28 cellular contexts compared by ENCODE assay signal in genomic region chr20:54688476-54688875, GRCh38.
"Had no signal": no experiment of that assay in that cellular context is flagged by ENCODE, and none has a peak within 500 bp of the region (broad histone marks: within the 10 kb centered on the region; RNA-seq: fewer than 3 reads in every experiment).

No MANE protein-coding gene starts in this region.

- H3K4me3 ChIP-seq: adrenal gland, body of pancreas, esophagus muscularis mucosa, gastroesophageal sphincter, heart right ventricle, hepatocyte had no signal

- H3K9me3 ChIP-seq: adrenal gland, body of pancreas, esophagus muscularis mucosa, gastroesophageal sphincter, heart right ventricle had no signal

- H3K27ac ChIP-seq: adrenal gland, body of pancreas, esophagus muscularis mucosa, gastroesophageal sphincter, heart right ventricle, hepatocyte, WERI-Rb-1 had no signal

- DNase-seq: activated B cell treated with CpG ODN at 0.5 μM for 24 hours; activated CD4-positive, alpha-beta T cell treated with anti-CD3 and anti-CD28 coated beads for 48 hours; activated CD4-positive, alpha-beta T cell treated with anti-CD3 and anti-CD28 coated beads, Interleukin-2, amount 50 U/mL, for 1 hour; activated CD4-positive, alpha-beta T cell treated with anti-CD3 and anti-CD28 coated beads, Interleukin-2, amount 50 U/mL, for 48 hours; activated CD8-positive, alpha-beta memory T cell treated with anti-CD3 and anti-CD28 coated beads for 24 hours; activated CD8-positive, alpha-beta T cell treated with anti-CD3 and anti-CD28 coated beads for 36 hours; activated effector memory CD4-positive, alpha-beta T cell treated with Interleukin-2 at 50 U/mL for 16 hours; activated naive CD4-positive, alpha-beta T cell treated with anti-CD3 and anti-CD28 coated beads for 36 hours; activated naive CD8-positive, alpha-beta T cell treated with anti-CD3 and anti-CD28 coated beads for 36 hours; activated naive CD8-positive, alpha-beta T cell treated with anti-CD3 and anti-CD28 coated beads, Interleukin-2, amount 50 U/mL, for 24 hours; activated T-cell treated with anti-CD3 and anti-CD28 coated beads, Interleukin-2, amount 50 U/mL, for 4 hours; adrenal gland; amygdala; aorta; body of pancreas; caudate nucleus; cortex of kidney; dermis blood vessel endothelial cell; effector CD4-positive, alpha-beta T cell; effector memory CD8-positive, alpha-beta T cell; erythroblast; foreskin melanocyte; heart right ventricle; T1000; WERI-Rb-1 had no signal

- H3K4me1 ChIP-seq: adrenal gland, esophagus muscularis mucosa, gastroesophageal sphincter, heart right ventricle had no signal

- H3K27me3 ChIP-seq: body of pancreas, hepatocyte had no signal

- H3K36me3 ChIP-seq: adrenal gland, esophagus muscularis mucosa, gastroesophageal sphincter, heart right ventricle, WERI-Rb-1 had no signal
